ENCODE assay signal across 2 cellular contexts in the genomic region with DNA sequence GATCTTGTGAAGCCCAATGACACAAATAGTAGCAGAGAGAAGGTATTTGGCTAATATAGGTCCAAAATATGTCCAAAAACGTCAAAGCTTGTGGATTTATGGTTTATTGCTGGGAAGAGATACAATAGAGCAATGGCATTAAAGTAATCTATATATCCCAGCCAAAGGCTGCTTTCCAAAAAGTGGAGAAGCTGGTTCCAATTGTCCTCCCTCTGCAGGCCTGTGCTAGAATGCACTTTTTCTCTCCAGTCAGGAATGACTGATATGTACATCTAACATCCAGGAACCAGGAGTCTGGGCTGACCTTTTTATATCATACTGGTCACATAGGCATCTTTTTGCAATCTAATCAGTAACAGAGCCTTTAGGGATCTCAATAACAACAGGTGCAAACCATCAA.
TF ChIP-seq lines count a peak whose summit lies in the region.

No MANE protein-coding gene starts in this region.

TF ChIP-seq in HepG2, 621 proteins besides CTCF, POLR2A, EP300 and RAD21:
- TF ChIP-seq ARID4A (CRISPR knock-in tag; IDR thresholded peaks at IDR 0.05; ENCODE audit: borderline replicate concordance) (no peak), SMAD9 (CRISPR knock-in tag; IDR thresholded peaks at IDR 0.05) (no peak), MTA1 (CRISPR knock-in tag; IDR thresholded peaks at IDR 0.05; ENCODE audit: borderline replicate concordance) (no peak), HINFP (CRISPR knock-in tag; IDR thresholded peaks at IDR 0.05; ENCODE audit: low read depth) (no peak), ZFP36L1 (CRISPR knock-in tag; IDR thresholded peaks at IDR 0.05) (no peak), SP2 (CRISPR knock-in tag; IDR thresholded peaks at IDR 0.05) (no peak), FOXK1 (CRISPR knock-in tag; IDR thresholded peaks at IDR 0.05; ENCODE audit: borderline replicate concordance, low read depth) (no peak), ZNF260 (CRISPR knock-in tag; IDR thresholded peaks at IDR 0.05; ENCODE audit: borderline replicate concordance, low read depth) (no peak), PHF8 (CRISPR knock-in tag; IDR thresholded peaks at IDR 0.05) (no peak), ZNF101 (CRISPR knock-in tag; IDR thresholded peaks at IDR 0.05; ENCODE audit: borderline replicate concordance, low read depth) (no peak), MAFG (CRISPR knock-in tag; IDR thresholded peaks at IDR 0.05) (no peak), ZNF607 (CRISPR knock-in tag; IDR thresholded peaks at IDR 0.05; ENCODE audit: borderline replicate concordance) (no peak), ZNF672 (CRISPR knock-in tag; IDR thresholded peaks at IDR 0.05) (no peak), ZSCAN5A (CRISPR knock-in tag; IDR thresholded peaks at IDR 0.05; ENCODE audit: borderline replicate concordance) (no peak)

TF ChIP-seq in SK-N-SH, 30 proteins besides CTCF, POLR2A, EP300 and RAD21 (continued from another document):
- TF ChIP-seq ZBTB33 (IDR thresholded peaks at IDR 0.05; ENCODE audit: borderline replicate concordance, low read depth), result no peak
